8 cellular contexts compared by ENCODE assay signal in the genomic region with DNA sequence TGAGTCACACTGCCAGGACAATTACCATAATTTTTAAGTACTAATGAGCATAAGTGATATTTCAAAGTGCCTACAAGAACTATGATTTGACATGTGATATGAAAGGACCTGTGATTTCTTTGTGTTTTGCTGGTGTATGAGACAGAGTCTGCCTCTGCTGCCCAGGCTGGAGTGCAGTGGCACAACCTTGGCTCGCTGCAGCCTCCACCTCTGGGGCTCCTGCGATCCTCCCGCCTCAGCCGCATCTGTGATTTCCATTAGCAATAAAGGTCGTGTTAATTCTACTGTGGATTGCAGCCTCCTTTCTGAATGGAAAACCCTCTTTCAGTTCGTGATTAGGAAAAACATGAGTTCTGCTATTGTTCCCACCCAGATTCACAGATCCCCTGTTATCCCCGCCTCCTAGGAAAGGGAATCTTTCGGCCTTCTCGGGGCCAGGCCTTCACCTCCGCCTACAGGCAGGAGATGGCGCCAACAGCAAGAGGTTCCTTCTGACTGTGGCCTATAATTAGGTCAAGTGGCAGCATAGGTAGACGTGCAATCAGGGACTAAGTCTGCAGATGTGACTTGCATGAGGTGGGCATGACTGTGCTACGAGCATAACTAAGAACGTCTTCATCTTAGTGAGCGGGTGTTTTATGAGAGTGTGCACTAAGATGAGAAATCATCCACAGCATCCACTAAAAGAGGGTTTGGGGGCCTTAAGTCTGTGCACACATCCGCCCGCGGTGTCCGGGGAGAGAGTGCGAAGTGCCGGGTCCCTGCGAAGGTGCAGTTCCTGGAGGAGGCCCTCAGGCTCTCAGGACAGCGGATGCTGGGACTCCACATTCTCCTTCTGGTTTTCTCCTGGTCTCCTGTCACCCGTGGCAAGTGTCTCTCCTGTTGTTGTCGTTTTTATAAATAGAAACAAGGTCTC. TPM values are rescaled to one million over a fixed set of nuclear protein-coding genes. Genes with fewer than 3 reads are reported as not detected.
A peak's percentile ranks its signal among the peaks of the same experiment; 100 is the strongest.
DNase-seq lines count a peak whose midpoint lies in the region; TF ChIP-seq lines count a peak whose summit lies in the region.

No MANE protein-coding gene starts in this region.

- DNase-seq in ELR (ENCODE audit: low read depth): peak; percentile 86
- peak; percentile 87 for DNase-seq in H7
- DNase-seq in MM.1S: peak; percentile 82
- peak; percentile 50 for DNase-seq in activated naive CD8-positive, alpha-beta T cell treated with anti-CD3 and anti-CD28 coated beads for 36 hours
- DNase-seq in hepatocyte (ENCODE audit: low spot score): peak; percentile 80
- no peak for DNase-seq in DMS79 treated with DMSO at 0.1 percent for 48 hours (lab: John Stamatoyannopoulos, UW)
- DNase-seq in SW 1271 (lab: John Stamatoyannopoulos, UW): no peak

- H3K9me3 ChIP-seq in MM.1S (replicated peaks; ENCODE audit: insufficient read depth, low read length): no peaks in the 10 kb centered on the region
- H3K9me3 ChIP-seq in hepatocyte (ENCODE audit: low read depth): no peaks in the 10 kb centered on the region

- no peak overlapping the region for H3K9ac ChIP-seq in MM.1S (ENCODE audit: low read length)

- WGBS in hepatocyte (ENCODE audit: low lambda C conversion rate, missing lambda C conversion rate): 61% methylated on average over 24 of the region's 25 CpGs

- H3K4me3 Mint-ChIP-seq in activated naive CD8-positive, alpha-beta T cell treated with anti-CD3 and anti-CD28 coated beads for 36 hours: no peak overlapping the region
- peak overlapping the region; percentile 33 for H3K4me3 Mint-ChIP-seq in stimulated activated naive CD8-positive, alpha-beta T cell treated with anti-CD3 and anti-CD28 coated beads, Interleukin-15, Interleukin-2, amounts not matched to agents 100 ng/mL and 50 ng/mL, for 24 hours

- H3K27me3 ChIP-seq in H7 (ENCODE audit: control insufficient read depth, insufficient read depth, low read length) (no peaks in the 10 kb centered on the region; the same call in 1 of the 2 replicates), MM.1S (replicated peaks; ENCODE audit: insufficient read depth, low read length) (peaks cover 8% of the 10 kb centered on the region), hepatocyte (no peaks in the 10 kb centered on the region)

- H3K27ac Mint-ChIP-seq in activated naive CD8-positive, alpha-beta T cell treated with anti-CD3 and anti-CD28 coated beads for 36 hours: no peak overlapping the region
- H3K27ac Mint-ChIP-seq in stimulated activated naive CD8-positive, alpha-beta T cell treated with anti-CD3 and anti-CD28 coated beads, Interleukin-15, Interleukin-2, amounts not matched to agents 100 ng/mL and 50 ng/mL, for 24 hours: no peak overlapping the region

- H3K27me3 Mint-ChIP-seq in activated naive CD8-positive, alpha-beta T cell treated with anti-CD3 and anti-CD28 coated beads for 36 hours: peaks cover 10% of the 10 kb centered on the region
- peaks cover 7% of the 10 kb centered on the region for H3K27me3 Mint-ChIP-seq in stimulated activated naive CD8-positive, alpha-beta T cell treated with anti-CD3 and anti-CD28 coated beads, Interleukin-15, Interleukin-2, amounts not matched to agents 100 ng/mL and 50 ng/mL, for 24 hours

- H3K4me1 ChIP-seq in MM.1S (ENCODE audit: low read length) (0 out of 2 replicates have a peak, but pooled peaks cover 4% of the 10 kb centered on the region), hepatocyte (ENCODE audit: insufficient read depth) (no peaks in the 10 kb centered on the region)

- H3F3A ChIP-seq in MM.1S (ENCODE audit: insufficient read depth, low read length): peaks cover 24% of the 10 kb centered on the region

- H3K4me2 ChIP-seq in MM.1S (ENCODE audit: low read depth, low read length) (peak overlapping the region; percentile 6; the same call in 1 of the 2 replicates), hepatocyte (no peak overlapping the region)

- no peaks in the 10 kb centered on the region for H3K36me3 ChIP-seq in H7 (replicated peaks; ENCODE audit: control insufficient read depth, insufficient read depth, low read length)
- no peaks in the 10 kb centered on the region for H3K36me3 ChIP-seq in MM.1S (replicated peaks; ENCODE audit: insufficient read depth, low read length)
- H3K36me3 ChIP-seq in hepatocyte (replicated peaks; ENCODE audit: insufficient read depth, low read depth): no peaks in the 10 kb centered on the region

- H3K36me3 Mint-ChIP-seq in activated naive CD8-positive, alpha-beta T cell treated with anti-CD3 and anti-CD28 coated beads for 36 hours: no peaks in the 10 kb centered on the region
- no peaks in the 10 kb centered on the region for H3K36me3 Mint-ChIP-seq in stimulated activated naive CD8-positive, alpha-beta T cell treated with anti-CD3 and anti-CD28 coated beads, Interleukin-15, Interleukin-2, amounts not matched to agents 100 ng/mL and 50 ng/mL, for 24 hours (ENCODE audit: low read depth)

- H3K79me2 ChIP-seq in MM.1S (ENCODE audit: low read length) (no peaks in the 10 kb centered on the region), hepatocyte (no peaks in the 10 kb centered on the region)

- TF ChIP-seq CTCF in MM.1S (IDR thresholded peaks at IDR 0.05; ENCODE audit: low read length): peak; percentile 92
- TF ChIP-seq CTCF in hepatocyte (IDR thresholded peaks at IDR 0.05; ENCODE audit: poor library complexity): peak; percentile 67

- H2AFZ ChIP-seq in MM.1S (ENCODE audit: low read length) (no peak overlapping the region), hepatocyte (no peak overlapping the region)

- H3K27ac ChIP-seq in MM.1S (ENCODE audit: low read length) (no peak overlapping the region), hepatocyte (no peak overlapping the region)

- H3K9me2 ChIP-seq in MM.1S (replicated peaks; ENCODE audit: insufficient read depth, low read length) (no peaks in the 10 kb centered on the region), hepatocyte (replicated peaks; ENCODE audit: insufficient read depth) (no peaks in the 10 kb centered on the region)

- H3K4me1 Mint-ChIP-seq in activated naive CD8-positive, alpha-beta T cell treated with anti-CD3 and anti-CD28 coated beads for 36 hours: peaks cover 25% of the 10 kb centered on the region
- peaks cover 42% of the 10 kb centered on the region for H3K4me1 Mint-ChIP-seq in stimulated activated naive CD8-positive, alpha-beta T cell treated with anti-CD3 and anti-CD28 coated beads, Interleukin-15, Interleukin-2, amounts not matched to agents 100 ng/mL and 50 ng/mL, for 24 hours (ENCODE audit: low read depth)

- H3K9me3 Mint-ChIP-seq in activated naive CD8-positive, alpha-beta T cell treated with anti-CD3 and anti-CD28 coated beads for 36 hours: no peaks in the 10 kb centered on the region
- H3K9me3 Mint-ChIP-seq in stimulated activated naive CD8-positive, alpha-beta T cell treated with anti-CD3 and anti-CD28 coated beads, Interleukin-15, Interleukin-2, amounts not matched to agents 100 ng/mL and 50 ng/mL, for 24 hours: no peaks in the 10 kb centered on the region

- H4K20me1 ChIP-seq in MM.1S (ENCODE audit: insufficient read depth, low read length) (no peaks in the 10 kb centered on the region), hepatocyte (ENCODE audit: insufficient read depth, poor library complexity, severe bottlenecking) (no peaks in the 10 kb centered on the region)

- H3K4me3 ChIP-seq in H7 (ENCODE audit: insufficient read depth, low read depth, low read length): no peak overlapping the region
- no peak overlapping the region for H3K4me3 ChIP-seq in MM.1S (ENCODE audit: low read length)
- H3K4me3 ChIP-seq in hepatocyte: no peak overlapping the region

RNA-seq across cellular contexts. Expression of a gene that starts 23.1 kb away (rescaled TPM):
- 0.07 and 0.92 TPM in 2 replicates for total RNA-seq in H7 (2014; rRNA removed; shearing (Covaris generic))
- total RNA-seq in activated naive CD8-positive, alpha-beta T cell treated with anti-CD3 and anti-CD28 coated beads for 36 hours: under 1 TPM; 0.62 to 0.68 TPM
- not detected in 2 replicates for total RNA-seq in hepatocyte
- polyA plus RNA-seq in hepatocyte: 0.35 TPM in 1 of 2 replicates, not detected in the other

RNA-seq across cellular contexts. Expression of a gene that starts 34.5 kb away (rescaled TPM):
- total RNA-seq in H7 (2014; rRNA removed; shearing (Covaris generic)): not detected in 2 replicates
- total RNA-seq in activated naive CD8-positive, alpha-beta T cell treated with anti-CD3 and anti-CD28 coated beads for 36 hours: not detected
- not detected in 2 replicates for total RNA-seq in hepatocyte
- not detected in 2 replicates for polyA plus RNA-seq in hepatocyte

RNA-seq across cellular contexts. Expression of a gene that starts 41.2 kb away (rescaled TPM):
- total RNA-seq in H7 (2014; rRNA removed; shearing (Covaris generic)): 13.6 and 19.8 TPM in 2 replicates
- total RNA-seq in activated naive CD8-positive, alpha-beta T cell treated with anti-CD3 and anti-CD28 coated beads for 36 hours: 10 to 100 TPM; 34.2 to 37.6 TPM
- 11.9 and 14.9 TPM in 2 replicates for total RNA-seq in hepatocyte
- polyA plus RNA-seq in hepatocyte: 1.7 and 2.0 TPM in 2 replicates

RNA-seq across cellular contexts. Expression of a gene that starts 50.9 kb away (rescaled TPM):
- total RNA-seq in H7 (2014; rRNA removed; shearing (Covaris generic)): not detected in 2 replicates
- not detected for total RNA-seq in activated naive CD8-positive, alpha-beta T cell treated with anti-CD3 and anti-CD28 coated beads for 36 hours
- total RNA-seq in hepatocyte: not detected in 2 replicates
- not detected in 2 replicates for polyA plus RNA-seq in hepatocyte

Comparison
In these comparisons a context has a peak if more than half of its experiments do, and no peak if none do; other contexts are left out.
1. DNase-seq: peak in ELR (single experiment), H7 (single experiment), MM.1S (single experiment), activated naive CD8-positive, alpha-beta T cell treated with anti-CD3 and anti-CD28 coated beads for 36 hours (single experiment) and hepatocyte (single experiment); none in DMS79 treated with DMSO at 0.1 percent for 48 hours (single experiment) and SW 1271 (0 of 2).